ENCODE assay signal across 19 cellular contexts in genomic region chr16:50393461-50394214, GRCh38. TPM values are rescaled to one million over a fixed set of nuclear protein-coding genes. Genes with fewer than 3 reads are reported as not detected.
DNase-seq lines count a peak whose midpoint lies in the region; ATAC-seq, FAIRE-seq and TF ChIP-seq lines count a peak whose summit lies in the region.
"Had no signal": no experiment of that assay in that cellular context is flagged by ENCODE, and none has a peak within 500 bp of the region (broad histone marks: within the 10 kb centered on the region; RNA-seq: fewer than 3 reads in every experiment).

No MANE protein-coding gene starts in this region.

- no TSS peak for BruUV-seq in K562 (replicated peaks; lab: Mats Ljungman, UMichigan)

- DNase-seq in right atrium auricular region (ENCODE audit: low spot score) (peak; percentile 18), left ventricle myocardium inferior (no peak), K562 (ENCODE audit: extremely low read depth in 1 of 4, low spot score in 3 of 4) (no peak), lung (ENCODE audit: low spot score) (peak; percentile 26), vagina (ENCODE audit: extremely low spot score in 2 of 2) (peak; percentile 56 to 87), putamen (ENCODE audit: low spot score) (no peak), SW480 (ENCODE audit: low spot score) (no peak)
- DNase-seq: DND-41, GM23248, NCI-H1092, NCI-H187 treated with DMSO at 0.1 percent for 48 hours, NCI-H2171, NCI-H446 treated with DMSO at 0.1 percent for 48 hours, NCI-H774 had no signal

- no peaks in the 10 kb centered on the region for H3K9me1 ChIP-seq in K562 (ENCODE audit: control insufficient read depth, insufficient read depth, low read length)

- FAIRE-seq in K562 (lab: Jason Lieb, UNC), result no peak
- FAIRE-seq: HTR-8/SVneo had no signal

- TF ChIP-seq RAD21 in K562 (CRISPR knock-in tag; conservative IDR thresholded peaks at IDR 0.05 in 1 of 2, IDR thresholded peaks at IDR 0.05 in 1 of 2), result no peak

- H3K9me3 ChIP-seq in right atrium auricular region (no peaks in the 10 kb centered on the region), left ventricle myocardium inferior (replicated peaks) (no peaks in the 10 kb centered on the region), K562 (replicated peaks; ENCODE audit: control insufficient read depth, insufficient read depth, low read depth, low read length) (no peaks in the 10 kb centered on the region), lung (ENCODE audit: control insufficient read depth in 2 of 2, insufficient read depth in 1 of 2, low read length in 1 of 2) (no peaks in the 10 kb centered on the region), vagina (no peaks in the 10 kb centered on the region)

- H2AFZ ChIP-seq in K562 (ENCODE audit: low read depth, low read length), result no peak overlapping the region
- H2AFZ ChIP-seq: GM23248 had no signal

- H3K9ac ChIP-seq in K562 (ENCODE audit: insufficient read depth in 1 of 2, low read depth in 2 of 2, low read length in 2 of 2), result no peak overlapping the region
- H3K9ac ChIP-seq: GM23248 had no signal

- no peaks in the 10 kb centered on the region for H4K20me1 ChIP-seq in K562 (replicated peaks; ENCODE audit: control insufficient read depth, insufficient read depth, low read length)

- no peak for TF ChIP-seq EP300 in K562 (IDR thresholded peaks at IDR 0.05; ENCODE audit: low read length)

- TF ChIP-seq POLR2A in K562 (conservative IDR thresholded peaks at IDR 0.05) (no peak), vagina (IDR thresholded peaks at IDR 0.05) (no peak)

- H3K79me2 ChIP-seq in K562 (ENCODE audit: control insufficient read depth, insufficient read depth, low read length), result no peaks in the 10 kb centered on the region

- ATAC-seq in K562 (no peak), lung (ENCODE audit: insufficient read depth, low FRiP score) (no peak), esophagus mucosa (no peak)
- ATAC-seq: CD8-positive, alpha-beta T cell; Panc1; Right ventricle myocardium inferior had no signal

- CTCF ChIA-PET in K562 (lab: Yijun Ruan, JAX; ENCODE audit: low intra/inter-chr PET ratio), result interaction anchor here (1.2 kb wide), 1 partner anchor 412 kb away, joined by 3 read pairs; no protein-coding TSS in a partner anchor

- TF ChIP-seq CTCF in right atrium auricular region (IDR thresholded peaks at IDR 0.05) (no peak), left ventricle myocardium inferior (IDR thresholded peaks at IDR 0.05; ENCODE audit: borderline replicate concordance) (no peak), K562 (IDR thresholded peaks at IDR 0.05 in 2 of 3, conservative IDR thresholded peaks at IDR 0.05 in 1 of 3; ENCODE audit: insufficient read depth in 2 of 3, low read depth in 1 of 3, low read length in 3 of 3) (no peak), lung (IDR thresholded peaks at IDR 0.05; ENCODE audit: control extremely low read depth, extremely low read depth) (no peak), vagina (IDR thresholded peaks at IDR 0.05) (no peak)

- in situ Hi-C loops in K562 (cut with MboI), result no loop called here

- no peak overlapping the region for H3K27ac ChIP-seq in right atrium auricular region
- no peak overlapping the region for H3K27ac ChIP-seq in left ventricle myocardium inferior (replicated peaks)
- no peak overlapping the region for H3K27ac ChIP-seq in K562 (ENCODE audit: extremely low read depth, low read depth, low read length)
- no peak overlapping the region for H3K27ac ChIP-seq in lung (ENCODE audit: low read depth in 1 of 2, low read length in 1 of 2)
- H3K27ac ChIP-seq in vagina, result no peak overlapping the region
- H3K27ac ChIP-seq: GM23248 had no signal

- WGBS in K562 (ENCODE audit: insufficient coverage, low coverage, missing lambda C conversion rate), result 17% methylated on average over 10 of the region's 11 CpGs
- 67 to 83% methylated on average over 10 to 11 of the region's 11 CpGs for WGBS in lung, 2 donors

- H3K36me3 ChIP-seq in right atrium auricular region, result no peaks in the 10 kb centered on the region
- H3K36me3 ChIP-seq in left ventricle myocardium inferior, result no peaks in the 10 kb centered on the region
- no peaks in the 10 kb centered on the region for H3K36me3 ChIP-seq in K562 (ENCODE audit: control insufficient read depth, insufficient read depth, low read length)
- no peaks in the 10 kb centered on the region for H3K36me3 ChIP-seq in lung (ENCODE audit: control insufficient read depth in 2 of 2, insufficient read depth in 2 of 2, low read length in 2 of 2)
- no peaks in the 10 kb centered on the region for H3K36me3 ChIP-seq in vagina

- H3K27me3 ChIP-seq in right atrium auricular region (no peaks in the 10 kb centered on the region), left ventricle myocardium inferior (ENCODE audit: low read depth) (peaks cover 45% of the 10 kb centered on the region), K562 (ENCODE audit: control insufficient read depth in 2 of 2, insufficient read depth in 2 of 2, low read length in 2 of 2) (peaks cover 0 to 4% of the 10 kb centered on the region in 2 experiments; a peak in 1 of 5 replicates), lung (ENCODE audit: control insufficient read depth, insufficient read depth) (no peaks in the 10 kb centered on the region), vagina (no peaks in the 10 kb centered on the region)

- H3K4me1 ChIP-seq in right atrium auricular region (no peaks in the 10 kb centered on the region), left ventricle myocardium inferior (no peaks in the 10 kb centered on the region), K562 (replicated peaks in 1 of 2; ENCODE audit: control insufficient read depth in 2 of 2, insufficient read depth in 2 of 2, low read length in 2 of 2) (peaks cover 13 to 23% of the 10 kb centered on the region in 2 experiments; a peak in 4 of 5 replicates), lung (ENCODE audit: control insufficient read depth in 2 of 2, insufficient read depth in 2 of 2, low read length in 2 of 2) (no peaks in the 10 kb centered on the region), vagina (peaks cover 8% of the 10 kb centered on the region)

- intact Hi-C loops in left ventricle myocardium inferior (cut with micrococcal nuclease), result no loop called here
- intact Hi-C loops in K562 (cut with micrococcal nuclease), result no loop called here
- intact Hi-C loops in vagina (cut with DNase I), result no loop called here

- no peak overlapping the region for H3K4me2 ChIP-seq in K562 (ENCODE audit: insufficient read depth, low read length)

- POLR2A ChIA-PET in K562 (lab: Yijun Ruan, JAX), result interaction anchor here (0.7 kb wide), 1 partner anchor 32 kb away, joined by 3 read pairs; no protein-coding TSS in a partner anchor

- H3K4me3 ChIP-seq in right atrium auricular region (no peak overlapping the region), left ventricle myocardium inferior (no peak overlapping the region), K562 (no peak overlapping the region), lung (no peak overlapping the region), vagina (no peak overlapping the region)
- H3K4me3 ChIP-seq: GM23248 had no signal

TF ChIP-seq in K562, 482 proteins besides CTCF, POLR2A, EP300 and RAD21 (continues in another document):
- TF ChIP-seq, protein P1, sequence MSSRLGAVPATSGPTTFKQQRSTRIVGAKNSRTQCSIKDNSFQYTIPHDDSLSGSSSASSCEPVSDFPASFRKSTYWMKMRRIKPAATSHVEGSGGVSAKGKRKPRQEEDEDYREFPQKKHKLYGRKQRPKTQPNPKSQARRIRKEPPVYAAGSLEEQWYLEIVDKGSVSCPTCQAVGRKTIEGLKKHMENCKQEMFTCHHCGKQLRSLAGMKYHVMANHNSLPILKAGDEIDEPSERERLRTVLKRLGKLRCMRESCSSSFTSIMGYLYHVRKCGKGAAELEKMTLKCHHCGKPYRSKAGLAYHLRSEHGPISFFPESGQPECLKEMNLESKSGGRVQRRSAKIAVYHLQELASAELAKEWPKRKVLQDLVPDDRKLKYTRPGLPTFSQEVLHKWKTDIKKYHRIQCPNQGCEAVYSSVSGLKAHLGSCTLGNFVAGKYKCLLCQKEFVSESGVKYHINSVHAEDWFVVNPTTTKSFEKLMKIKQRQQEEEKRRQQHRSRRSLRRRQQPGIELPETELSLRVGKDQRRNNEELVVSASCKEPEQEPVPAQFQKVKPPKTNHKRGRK (tag; IDR thresholded peaks at IDR 0.05), result no peak
- TF ChIP-seq ZNF121 (CRISPR knock-in tag; conservative IDR thresholded peaks at IDR 0.05) (no peak), DPF2 (IDR thresholded peaks at IDR 0.05) (no peak), NR4A1 (CRISPR knock-in tag; IDR thresholded peaks at IDR 0.05) (no peak), NR4A1 (tag; IDR thresholded peaks at IDR 0.05) (no peak), FOXJ2 (tag; IDR thresholded peaks at IDR 0.05) (no peak), PHF8 (IDR thresholded peaks at IDR 0.05; ENCODE audit: borderline replicate concordance, low read length) (no peak), HNRNPLL (IDR thresholded peaks at IDR 0.05; ENCODE audit: low read depth, low read length, poor library complexity, severe bottlenecking) (no peak), NCOA6 (IDR thresholded peaks at IDR 0.05) (no peak), RCOR1 (IDR thresholded peaks at IDR 0.05; ENCODE audit: borderline replicate concordance in 1 of 2, low read depth in 2 of 2, low read length in 2 of 2) (peak in 1 of 2 experiments; percentile 50; a peak in 2 of 4 replicates), HMG20A (CRISPR knock-in tag; conservative IDR thresholded peaks at IDR 0.05) (no peak), NFXL1 (CRISPR knock-in tag; IDR thresholded peaks at IDR 0.05) (no peak)

RNA-seq across cellular contexts. Expression of gene BRD7, which starts 24.9 kb away (rescaled TPM):
- total RNA-seq in right atrium auricular region (10 to 100 TPM; 28.0 to 28.9 TPM), left ventricle myocardium inferior (52.3 TPM), K562 (2014; rRNA removed) (68.7 and 80.5 TPM in 2 replicates), K562 (2014; rRNA removed; fragmentation: Illumina TruSeq; extraction: Trizol) (101 TPM in 2 replicates), K562 (2015; rRNA removed; fragmentation: Illumina TruSeq; extraction: Trizol) (82.3 and 90.0 TPM in 2 replicates), K562 (2021) (67.3 and 68.5 TPM in 2 replicates), lung (10 to 100 TPM; 52.8 to 54.1 TPM), vagina (49.6 TPM), esophagus mucosa (63.9 TPM)
- total RNA-seq in K562 (2011; cell fraction: chromatin; rRNA removed; ENCODE audit: low replicate concordance), result 29.1 and 47.8 TPM in 2 replicates
- total RNA-seq in K562 (2011; cell fraction: nucleolus; rRNA removed), result 16.5 and 17.9 TPM in 2 replicates
- 26.1 and 42.0 TPM in 2 replicates for total RNA-seq in K562 (2011; cell fraction: nucleoplasm; rRNA removed)
- polyA plus RNA-seq in K562 (2011; rRNA removed) (77.9 and 95.9 TPM in 2 replicates), K562 (2014; fragmentation: Illumina TruSeq; extraction: Trizol) (92.4 and 94.7 TPM in 2 replicates), K562 (2014; fragmentation: Nextera tagmentation; extraction: Ambion mirVana) (10 to 100 TPM; 20.6 to 26.3 TPM), K562 (2014; rRNA removed) (54.7 and 59.7 TPM in 2 replicates), lung (10 to 100 TPM; 33.9 to 54.6 TPM)
- polyA plus RNA-seq in K562 (2011; cell fraction: cytosol; rRNA removed), result 13.9 and 27.6 TPM in 2 replicates
- 53.1 and 64.2 TPM in 2 replicates for polyA plus RNA-seq in K562 (2011; cell fraction: nucleus; rRNA removed)
- polyA plus RNA-seq in K562 (2012), result 53.8 and 86.1 TPM in 2 replicates
- 83.8 and 86.3 TPM in 2 replicates for polyA minus RNA-seq in K562 (2011; rRNA and poly(A)+ RNA removed)
- polyA minus RNA-seq in K562 (2011; cell fraction: cytosol; rRNA and poly(A)+ RNA removed), result 21.9 and 36.5 TPM in 2 replicates
- polyA minus RNA-seq in K562 (2011; cell fraction: nucleus; rRNA and poly(A)+ RNA removed), result 23.4 and 33.0 TPM in 2 replicates

Comparison
In these comparisons a context has a peak if more than half of its experiments do, and no peak if none do; other contexts are left out.
1. DNase-seq: peak in right atrium auricular region (single experiment), lung (single experiment) and vagina (2 of 2); none in left ventricle myocardium inferior (single experiment), K562 (0 of 4), putamen (single experiment) and SW480 (single experiment).